ENCODE assay signal across 2 cellular contexts in genomic region chr22:24213111-24213510, GRCh38. TPM values are rescaled to one million over a fixed set of nuclear protein-coding genes. Genes with fewer than 3 reads are reported as not detected.
"Had no signal": no experiment of that assay in that cellular context is flagged by ENCODE, and none has a peak within 500 bp of the region (broad histone marks: within the 10 kb centered on the region; RNA-seq: fewer than 3 reads in every experiment).

No MANE protein-coding gene starts in this region.

RNA-seq across cellular contexts. Expression of gene GGT5, which starts 31.8 kb away (rescaled TPM):
- total RNA-seq: PC-9 had no signal

RNA-seq across cellular contexts. Expression of gene SUSD2, which starts 31.8 kb away (rescaled TPM):
- total RNA-seq: SJCRH30 had no signal
